In genomic region chr16:25643633-25644032, GRCh38 we compare ENCODE assay signal across 38 cellular contexts. TPM values are rescaled to one million over a fixed set of nuclear protein-coding genes. Genes with fewer than 3 reads are reported as not detected.
"Had no signal": no experiment of that assay in that cellular context is flagged by ENCODE, and none has a peak within 500 bp of the region (broad histone marks: within the 10 kb centered on the region; RNA-seq: fewer than 3 reads in every experiment).

No MANE protein-coding gene starts in this region.

- H3K4me2 ChIP-seq: KMS-11 had no signal

- H3K4me3 ChIP-seq: MG63 had no signal

- H3K36me3 ChIP-seq: MG63 had no signal

- H3K27ac ChIP-seq: KMS-11 had no signal

- DNase-seq: Karpas-422, Kasumi-1, MG63, MM.1S, MV-4-11, NCI-H1048, NCI-H1092, NCI-H1092 treated with DMSO at 0.1 percent for 48 hours, NCI-H1105, NCI-H1105 treated with DMSO at 0.1 percent for 48 hours, NCI-H1417, NCI-H1417 treated with DMSO at 0.1 percent for 48 hours, NCI-H1436, NCI-H1436 treated with DMSO at 0.1 percent for 48 hours, NCI-H146, NCI-H1694, NCI-H1694 treated with DMSO at 0.1 percent for 48 hours, NCI-H187, NCI-H187 treated with DMSO at 0.1 percent for 48 hours, NCI-H1930, NCI-H2029, NCI-H2081, NCI-H2081 treated with DMSO at 0.1 percent for 48 hours, NCI-H2107, NCI-H2171, NCI-H2171 treated with DMSO at 0.1 percent for 48 hours, NCI-H2227 treated with DMSO at 0.1 percent for 48 hours, NCI-H226, NCI-H345, NCI-H446, NCI-H446 treated with DMSO at 0.1 percent for 48 hours, NCI-H510A, NCI-H510A treated with DMSO at 0.1 percent for 48 hours, NCI-H524 had no signal

- H3K27me3 ChIP-seq: MG63 had no signal

- H3K9ac ChIP-seq: KMS-11 had no signal

- H3K9me3 ChIP-seq: MG63 had no signal

RNA-seq across cellular contexts. Expression of gene HS3ST4, which starts 48.1 kb away (rescaled TPM):
- total RNA-seq: LHCN-M2, M059J, NCI-H460 had no signal
